ENCODE assay signal across 8 cellular contexts in genomic region chr2:74458957-74459290, GRCh38. TPM values are rescaled to one million over a fixed set of nuclear protein-coding genes. Genes with fewer than 3 reads are reported as not detected.
A peak's percentile ranks its signal among the peaks of the same experiment; 100 is the strongest.
DNase-seq lines count a peak whose midpoint lies in the region; ATAC-seq, FAIRE-seq and TF ChIP-seq lines count a peak whose summit lies in the region.

No MANE protein-coding gene starts in this region.

- no peaks in the 10 kb centered on the region for H3K9me3 ChIP-seq in HCT116 (ENCODE audit: control insufficient read depth in 1 of 2, insufficient read depth in 1 of 2, low read depth in 1 of 2, low read length in 2 of 2)
- no peaks in the 10 kb centered on the region for H3K9me3 ChIP-seq in WERI-Rb-1 (ENCODE audit: severe bottlenecking)
- H3K9me3 ChIP-seq in skeletal muscle tissue (ENCODE audit: control insufficient read depth in 3 of 3, low read length in 3 of 3), result no peaks in the 10 kb centered on the region

- H3K36me3 ChIP-seq in HCT116 (ENCODE audit: control insufficient read depth in 1 of 2, insufficient read depth in 2 of 2, low read length in 2 of 2), result peaks cover 6 to 19% of the 10 kb centered on the region in 2 experiments; a peak in 2 of 4 replicates
- H3K36me3 ChIP-seq in WERI-Rb-1, result peaks cover 33% of the 10 kb centered on the region
- H3K36me3 ChIP-seq in skeletal muscle tissue (ENCODE audit: control insufficient read depth in 3 of 3, insufficient read depth in 3 of 3, low read length in 3 of 3), result peaks cover 20 to 24% (median 22%) of the 10 kb centered on the region in 3 donors

- TF ChIP-seq CTCF in HCT116 (IDR thresholded peaks at IDR 0.05 in 2 of 3, conservative IDR thresholded peaks at IDR 0.05 in 1 of 3; ENCODE audit: borderline replicate concordance in 1 of 3, insufficient read depth in 1 of 3, low read depth in 2 of 3, low read length in 2 of 3), result no peak
- no peak for TF ChIP-seq CTCF in WERI-Rb-1 (IDR thresholded peaks at IDR 0.05; ENCODE audit: low read depth, low read length)
- TF ChIP-seq CTCF in glutamatergic neuron (IDR thresholded peaks at IDR 0.05; ENCODE audit: partially characterized antibody, unreplicated experiment), result no peak
- TF ChIP-seq CTCF in D721Med (IDR thresholded peaks at IDR 0.05; ENCODE audit: insufficient read depth, missing control alignments), result no peak

- H3K27ac ChIP-seq in HCT116 (ENCODE audit: low read depth, low read length), result peak overlapping the region; percentile 55
- H3K27ac ChIP-seq in WERI-Rb-1, result peak overlapping the region; percentile 66
- H3K27ac ChIP-seq in skeletal muscle tissue (ENCODE audit: low read depth, low read length), result peak overlapping the region; percentile 17

- peak overlapping the region; percentile 99 for H3K4me3 Mint-ChIP-seq in glutamatergic neuron (ENCODE audit: unreplicated experiment)

- H3K79me2 ChIP-seq in HCT116 (ENCODE audit: insufficient read depth, low read length), result peaks cover 17% of the 10 kb centered on the region; the same call in 1 of the 2 replicates

- peak overlapping the region; percentile 70 to 98 for H3K4me3 ChIP-seq in HCT116 (replicated peaks in 1 of 2; ENCODE audit: low read depth in 1 of 2, low read length in 2 of 2)
- peak overlapping the region; percentile 83 for H3K4me3 ChIP-seq in WERI-Rb-1 (ENCODE audit: low read depth, low read length)
- peak overlapping the region; percentile 94 to 99 (median 97) for H3K4me3 ChIP-seq in skeletal muscle tissue (ENCODE audit: low read length in 3 of 3)

- no peak overlapping the region for H2AFZ ChIP-seq in HCT116 (ENCODE audit: low read depth, low read length, poor library complexity, severe bottlenecking)

- FAIRE-seq in D721Med (lab: Jason Lieb, UNC), result no peak

- ATAC-seq in HCT116 (no peak), HG03139 (IDR thresholded peaks at IDR 0.05; ENCODE audit: unreplicated experiment) (no peak)

- no peaks in the 10 kb centered on the region for H3K9me2 ChIP-seq in HCT116 (ENCODE audit: insufficient read depth)

- CTCF ChIA-PET in HCT116 (lab: Charles Lee), result interaction anchor here (1.2 kb wide), 2 partner anchors 15 to 632 kb away, joined by 3 to 6 read pairs; no protein-coding TSS in a partner anchor

- no peaks in the 10 kb centered on the region for H4K20me1 ChIP-seq in HCT116 (ENCODE audit: insufficient read depth)

- RAD21 ChIA-PET in HCT116 (lab: Charles Lee; ENCODE audit: low non-redundant PET in 1 of 2, low total read pairs in 2 of 2, uncharacterized antibody in 2 of 2, unreplicated experiment in 2 of 2), result interaction anchor here in 1 of 2 experiments (0.7 kb wide), 1 partner anchor 16 kb away, joined by 3 read pairs; no protein-coding TSS in a partner anchor

- H3K4me1 Mint-ChIP-seq in glutamatergic neuron (ENCODE audit: low read depth, unreplicated experiment), result peaks cover 20% of the 10 kb centered on the region

- peaks cover 22% of the 10 kb centered on the region for H3K27me3 Mint-ChIP-seq in glutamatergic neuron (ENCODE audit: unreplicated experiment)

- H3K4me1 ChIP-seq in HCT116 (ENCODE audit: control insufficient read depth in 1 of 2, insufficient read depth in 2 of 2, low read length in 2 of 2) (peaks cover 12 to 42% of the 10 kb centered on the region in 2 experiments), skeletal muscle tissue (ENCODE audit: control insufficient read depth in 3 of 3, insufficient read depth in 3 of 3, low read length in 3 of 3) (peaks cover 26 to 41% (median 35%) of the 10 kb centered on the region in 3 donors)

- no TSS peak for BruUV-seq in HCT116 (replicated peaks; lab: Mats Ljungman, UMichigan)

- peak overlapping the region; percentile 98 for H3K4me2 ChIP-seq in HCT116 (ENCODE audit: low read length)

- POLR2A ChIA-PET in HCT116 (lab: Charles Lee), result interaction anchor here (1.2 to 2.0 kb wide), 6 partner anchors 9 to 49 kb away, joined by 3 to 21 read pairs (median 8); partner anchors contain the start of genes MRPL53 and PCGF1

- intact Hi-C loops in HCT116 (cut with micrococcal nuclease), result loop anchor here (1.0 to 10.0 kb wide), 2 partner anchors 24 to 1224 kb away; partner anchors contain the start of genes CCT7, PRADC1 and TTC31

- H3K9me3 Mint-ChIP-seq in glutamatergic neuron (ENCODE audit: unreplicated experiment), result peaks cover 16% of the 10 kb centered on the region

- H3K9ac ChIP-seq in HCT116 (ENCODE audit: low read length), result peak overlapping the region; percentile 82
- H3K9ac ChIP-seq in skeletal muscle tissue (ENCODE audit: low read depth in 1 of 3, low read length in 3 of 3), result peak overlapping the region; percentile 77 to 85 (median 78)

- H3K27me3 ChIP-seq in HCT116 (ENCODE audit: insufficient read depth, low read length), result no peaks in the 10 kb centered on the region
- H3K27me3 ChIP-seq in WERI-Rb-1 (ENCODE audit: insufficient read depth, low read depth, severe bottlenecking), result no peaks in the 10 kb centered on the region
- no peaks in the 10 kb centered on the region for H3K27me3 ChIP-seq in skeletal muscle tissue (ENCODE audit: control insufficient read depth in 3 of 3, insufficient read depth in 3 of 3, low read length in 3 of 3)

- peak overlapping the region; percentile 97 for H3K27ac Mint-ChIP-seq in glutamatergic neuron (ENCODE audit: unreplicated experiment)

- no peaks in the 10 kb centered on the region for H3K36me3 Mint-ChIP-seq in glutamatergic neuron (ENCODE audit: unreplicated experiment)

- TF ChIP-seq POLR2A in HCT116 (IDR thresholded peaks at IDR 0.05; ENCODE audit: borderline replicate concordance, extremely low read depth, insufficient read depth, insufficient read length), result no peak

- no peak for DNase-seq in HCT116 (ENCODE audit: low read depth, low spot score)
- no peak for DNase-seq in WERI-Rb-1
- no peak for DNase-seq in glutamatergic neuron
- DNase-seq in D721Med (ENCODE audit: insufficient read length, low spot score), result no peak
- no peak for DNase-seq in hepatic stellate cell (ENCODE audit: low spot score)
- DNase-seq in NAMALWA (ENCODE audit: low spot score), result no peak

- TF ChIP-seq RAD21 in HCT116 (IDR thresholded peaks at IDR 0.05; ENCODE audit: low read depth), result no peak

TF ChIP-seq in HCT116, 20 proteins besides CTCF, POLR2A, EP300 and RAD21:
- no peak for TF ChIP-seq ELF1 (IDR thresholded peaks at IDR 0.05; ENCODE audit: borderline replicate concordance, low read depth)
- TF ChIP-seq TCF7L2 (IDR thresholded peaks at IDR 0.05; ENCODE audit: borderline replicate concordance, extremely low read depth, insufficient read depth, insufficient read length), result no peak
- TF ChIP-seq YY1 (IDR thresholded peaks at IDR 0.05; ENCODE audit: extremely low read depth, insufficient replicate concordance, low read depth, low read length), result no peak
- no peak for TF ChIP-seq ZFX (IDR thresholded peaks at IDR 0.05)
- TF ChIP-seq JUND (IDR thresholded peaks at IDR 0.05), result no peak
- no peak for TF ChIP-seq SP1 (IDR thresholded peaks at IDR 0.05; ENCODE audit: low read depth)
- TF ChIP-seq CEBPB (IDR thresholded peaks at IDR 0.05; ENCODE audit: low read depth), result no peak
- TF ChIP-seq ZBTB33 (IDR thresholded peaks at IDR 0.05; ENCODE audit: extremely low read depth, insufficient replicate concordance, low read length), result no peak
- no peak for TF ChIP-seq ZNF274 (IDR thresholded peaks at IDR 0.05; ENCODE audit: low read depth, low read length)
- no peak for TF ChIP-seq ATF3 (IDR thresholded peaks at IDR 0.05)
TF ChIP-seq in HCT116: peak in this region for 0.

RNA-seq across cellular contexts. Expression of gene WBP1, which starts 0.7 kb away (rescaled TPM):
- total RNA-seq in HCT116 (2021; ENCODE audit: unreplicated experiment) (64.7 TPM), glutamatergic neuron (ENCODE audit: unreplicated experiment) (109 TPM), skeletal muscle tissue (27.1 TPM)
- polyA plus RNA-seq in HCT116 (2012), result 83.4 and 85.0 TPM in 2 replicates

RNA-seq across cellular contexts. Expression of gene INO80B, which starts 4.0 kb away (rescaled TPM):
- total RNA-seq in HCT116 (2021; ENCODE audit: unreplicated experiment) (24.0 TPM), glutamatergic neuron (ENCODE audit: unreplicated experiment) (18.5 TPM), skeletal muscle tissue (12.5 TPM)
- 14.3 and 14.7 TPM in 2 replicates for polyA plus RNA-seq in HCT116 (2012)

RNA-seq across cellular contexts. Expression of gene MOGS, which starts 6.3 kb away (rescaled TPM):
- 72.9 TPM for total RNA-seq in HCT116 (2021; ENCODE audit: unreplicated experiment)
- polyA plus RNA-seq in HCT116 (2012), result 48.2 and 49.8 TPM in 2 replicates
- 50.9 TPM for total RNA-seq in glutamatergic neuron (ENCODE audit: unreplicated experiment)
- total RNA-seq in skeletal muscle tissue, result 35.0 TPM

RNA-seq across cellular contexts. Expression of gene MRPL53, which starts 13.6 kb away (rescaled TPM):
- total RNA-seq in HCT116 (2021; ENCODE audit: unreplicated experiment) (65.4 TPM), glutamatergic neuron (ENCODE audit: unreplicated experiment) (63.9 TPM), skeletal muscle tissue (25.1 TPM)
- polyA plus RNA-seq in HCT116 (2012), result 64.3 and 68.7 TPM in 2 replicates

RNA-seq across cellular contexts. Expression of gene RTKN, which starts 17.2 kb away (rescaled TPM):
- total RNA-seq in HCT116 (2021; ENCODE audit: unreplicated experiment) (94.0 TPM), glutamatergic neuron (ENCODE audit: unreplicated experiment) (88.7 TPM), skeletal muscle tissue (26.6 TPM)
- 50.7 and 61.0 TPM in 2 replicates for polyA plus RNA-seq in HCT116 (2012)
